Comparison of ENCODE assay signal across 25 cellular contexts in genomic region chr2:129139380-129139779, GRCh38.
"Had no signal": no experiment of that assay in that cellular context is flagged by ENCODE, and none has a peak within 500 bp of the region (broad histone marks: within the 10 kb centered on the region; RNA-seq: fewer than 3 reads in every experiment).

No MANE protein-coding gene starts in this region.

- H3K36me3 ChIP-seq: pancreas, right atrium auricular region, right lobe of liver, thyroid gland, transverse colon, upper lobe of left lung, vagina had no signal

- H3K4me1 ChIP-seq: right atrium auricular region, right lobe of liver, testis, transverse colon, upper lobe of left lung, vagina had no signal

- H3K27ac ChIP-seq: pancreas, right atrium auricular region, right lobe of liver, testis, transverse colon, upper lobe of left lung, vagina had no signal

- ATAC-seq: left cardiac atrium; left lobe of liver; naive thymus-derived CD8-positive, alpha-beta T cell; pancreas; right lobe of liver; stimulated activated memory B cell treated with anti-CD40 and anti-IgM and Interleukin-4, amounts not matched to agents 10 μg/mL and 1 μg/mL and 100 μg/mL, for 72 hours; stimulated activated naive CD8-positive, alpha-beta T cell treated with anti-CD3 and anti-CD28 coated beads, Interleukin-15, amount 100 ng/mL, for 72 hours had no signal

- DNase-seq: hippocampal formation; kidney glomerular epithelial cell; left cardiac atrium; naive thymus-derived CD8-positive, alpha-beta T cell; nucleus accumbens; pancreas; posterior cingulate gyrus; right lobe of liver; stimulated activated CD4-positive, alpha-beta T cell treated with anti-CD3 and anti-CD28 coated beads, Interleukin-1b, Interleukin-23, amount 100 ng/mL, for 48 hours; stimulated activated CD4-positive, alpha-beta T cell treated with anti-CD3 and anti-CD28 coated beads, Interleukin-2, amount 100 ng/mL, for 48 hours; stimulated activated CD4-positive, alpha-beta T cell treated with anti-CD3 and anti-CD28 coated beads, Interleukin-4, amount 100 ng/mL, for 4 hours; stimulated activated CD8-positive, alpha-beta memory T cell treated with anti-CD3 and anti-CD28 coated beads, Interleukin-4, amount 100 ng/mL, for 48 hours; stimulated activated naive CD4-positive, alpha-beta T cell treated with Interleukin-2 at 50 U/mL for 16 hours; stimulated activated naive CD8-positive, alpha-beta T cell treated with anti-CD3 and anti-CD28 coated beads, Interleukin-15, amount 100 ng/mL, for 72 hours; substantia nigra; testis; transverse colon; upper lobe of left lung had no signal

- H3K4me2 ChIP-seq: smooth muscle cell had no signal

- H3K27me3 ChIP-seq: pancreas, right atrium auricular region, right lobe of liver, testis, thyroid gland, transverse colon, upper lobe of left lung, vagina had no signal

- H3K4me3 ChIP-seq: lung, pancreas, right atrium auricular region, right lobe of liver, smooth muscle cell, testis, thyroid gland, transverse colon, upper lobe of left lung, vagina had no signal

- H3K9me3 ChIP-seq: pancreas, right atrium auricular region, right lobe of liver, testis, thyroid gland, transverse colon, upper lobe of left lung, vagina had no signal
